ENCODE assay signal across 13 cellular contexts in genomic region chr6:20789162-20789561, GRCh38.
A peak's percentile ranks its signal among the peaks of the same experiment; 100 is the strongest.
DNase-seq lines count a peak whose midpoint lies in the region; ATAC-seq, FAIRE-seq and TF ChIP-seq lines count a peak whose summit lies in the region.
"Had no signal": no experiment of that assay in that cellular context is flagged by ENCODE, and none has a peak within 500 bp of the region (broad histone marks: within the 10 kb centered on the region; RNA-seq: fewer than 3 reads in every experiment).

No MANE protein-coding gene starts in this region.

- CTCF ChIA-PET in HepG2 (lab: Yijun Ruan, JAX; ENCODE audit: low intra/inter-chr PET ratio, low total read pairs): no interaction called here

- H3K27me3 ChIP-seq in HepG2 (ENCODE audit: control insufficient read depth in 1 of 2, insufficient read depth in 2 of 2, low read length in 2 of 2) (no peaks in the 10 kb centered on the region), right lobe of liver (no peaks in the 10 kb centered on the region), adipocyte (replicated peaks; ENCODE audit: control insufficient read depth, insufficient read depth, low read length) (no peaks in the 10 kb centered on the region)
- H3K27me3 ChIP-seq: left lung had no signal

- H3K9me3 Mint-ChIP-seq in T-helper 2 cell treated with Interferon-gamma antibody and Interleukin-4, amounts not matched to agents 5 μg/mL and 100 μg/mL, for 36 hours: no peaks in the 10 kb centered on the region
- H3K9me3 Mint-ChIP-seq: activated CD4-positive, alpha-beta memory T cell treated with anti-CD3 and anti-CD28 coated beads, Interleukin-2, amount 10 ng/mL, durations not matched to agents 7 days and 5 days had no signal

- H3K4me1 Mint-ChIP-seq in T-helper 2 cell treated with Interferon-gamma antibody and Interleukin-4, amounts not matched to agents 5 μg/mL and 100 μg/mL, for 36 hours (ENCODE audit: low read depth): no peaks in the 10 kb centered on the region
- H3K4me1 Mint-ChIP-seq: activated CD4-positive, alpha-beta memory T cell treated with anti-CD3 and anti-CD28 coated beads, Interleukin-2, amount 10 ng/mL, durations not matched to agents 7 days and 5 days had no signal

- no peaks in the 10 kb centered on the region for H4K20me1 ChIP-seq in HepG2 (ENCODE audit: insufficient read depth, low read length)

- FAIRE-seq in HepG2 (lab: Jason Lieb, UNC): no peak
- FAIRE-seq: urothelium cell line had no signal

- POLR2A ChIA-PET in HepG2 (lab: Yijun Ruan, JAX): no interaction called here

- in situ Hi-C loops in HepG2 (cut with HindIII; ENCODE audit: extremely low pct_ligation_motif_present, low pct_unique_long_range_greater_than_20kb): no loop called here

- no peak for ATAC-seq in HepG2
- no peak for ATAC-seq in right lobe of liver
- no peak for ATAC-seq in HG02763 (IDR thresholded peaks at IDR 0.05; ENCODE audit: unreplicated experiment)
- ATAC-seq: left lung had no signal

- 97% methylated on average over 3 of the region's 3 CpGs for WGBS in HepG2 (ENCODE audit: low lambda C conversion rate)
- 81% methylated on average over 3 of the region's 3 CpGs for WGBS in right lobe of liver (ENCODE audit: insufficient coverage, low coverage, low lambda C conversion rate, missing lambda C conversion rate)

- TF ChIP-seq CTCF in HepG2 (CRISPR knock-in tag; IDR thresholded peaks at IDR 0.05): peak; percentile 33
- peak in 2 of 4 donors; percentile 30 to 32 for TF ChIP-seq CTCF in right lobe of liver (IDR thresholded peaks at IDR 0.05)

- no peak overlapping the region for H2AFZ ChIP-seq in HepG2 (ENCODE audit: low read length)

- H3K4me3 Mint-ChIP-seq in T-helper 2 cell treated with Interferon-gamma antibody and Interleukin-4, amounts not matched to agents 5 μg/mL and 100 μg/mL, for 36 hours: no peak overlapping the region
- H3K4me3 Mint-ChIP-seq: activated CD4-positive, alpha-beta memory T cell treated with anti-CD3 and anti-CD28 coated beads, Interleukin-2, amount 10 ng/mL, durations not matched to agents 7 days and 5 days; activated naive CD8-positive, alpha-beta T cell had no signal

- intact Hi-C loops in HepG2 (cut with micrococcal nuclease; ENCODE audit: unreplicated experiment) (no loop called here), right lobe of liver (cut with DNase I) (no loop called here)

- peaks cover 9% of the 10 kb centered on the region for H3K36me3 Mint-ChIP-seq in T-helper 2 cell treated with Interferon-gamma antibody and Interleukin-4, amounts not matched to agents 5 μg/mL and 100 μg/mL, for 36 hours (ENCODE audit: low read depth)

- no peak overlapping the region for H3K4me3 ChIP-seq in HepG2 (replicated peaks in 1 of 3; ENCODE audit: insufficient read depth in 1 of 3, low read depth in 2 of 3, low read length in 3 of 3)
- no peak overlapping the region for H3K4me3 ChIP-seq in right lobe of liver
- no peak overlapping the region for H3K4me3 ChIP-seq in adipocyte (ENCODE audit: low read length)
- H3K4me3 ChIP-seq: left lung had no signal

- H3K27ac ChIP-seq in HepG2 (ENCODE audit: extremely low read length, insufficient read depth, low read length): no peak overlapping the region
- no peak overlapping the region for H3K27ac ChIP-seq in right lobe of liver
- H3K27ac ChIP-seq: left lung had no signal

- TF ChIP-seq RAD21 in HepG2 (CRISPR knock-in tag; IDR thresholded peaks at IDR 0.05): no peak

- no peak for DNase-seq in HepG2 (ENCODE audit: low spot score)
- DNase-seq in right lobe of liver: no peak
- peak; percentile 42 for DNase-seq in adipocyte (ENCODE audit: low read depth)
- DNase-seq in globus pallidus (ENCODE audit: low spot score): peak; percentile 9
- DNase-seq in T-helper 2 cell treated with Interferon-gamma antibody and Interleukin-4, amounts not matched to agents 5 μg/mL and 100 μg/mL, for 36 hours (ENCODE audit: low spot score): no peak
- no peak for DNase-seq in DMS153 (lab: John Stamatoyannopoulos, UW)
- DNase-seq in activated naive CD4-positive, alpha-beta T cell treated with anti-CD3 and anti-CD28 coated beads, Interleukin-2, amount 50 U/mL, for 16 hours: no peak
- DNase-seq: activated CD4-positive, alpha-beta memory T cell treated with anti-CD3 and anti-CD28 coated beads, Interleukin-2, amount 10 ng/mL, durations not matched to agents 7 days and 5 days; left lung; NCI-H226 had no signal

- H3K9ac ChIP-seq in HepG2 (ENCODE audit: insufficient read depth, low read depth, low read length) (no peak overlapping the region), adipocyte (ENCODE audit: low read length) (no peak overlapping the region)

- no peak for TF ChIP-seq EP300 in HepG2 (IDR thresholded peaks at IDR 0.05; ENCODE audit: low read depth in 2 of 2, low read length in 2 of 2)
- no peak for TF ChIP-seq EP300 in HepG2 (CRISPR knock-in tag; IDR thresholded peaks at IDR 0.05; ENCODE audit: borderline replicate concordance)

- H3K4me2 ChIP-seq in HepG2 (ENCODE audit: low read depth, low read length): no peak overlapping the region

- TF ChIP-seq POLR2A in HepG2 (IDR thresholded peaks at IDR 0.05; ENCODE audit: insufficient read depth in 1 of 2, low read depth in 2 of 2, low read length in 2 of 2) (no peak), right lobe of liver (IDR thresholded peaks at IDR 0.05) (no peak)

- H3K36me3 ChIP-seq in HepG2 (replicated peaks in 1 of 2; ENCODE audit: control insufficient read depth in 1 of 2, insufficient read depth in 2 of 2, low read length in 2 of 2): no peaks in the 10 kb centered on the region; a peak in 1 of 5 replicates
- H3K36me3 ChIP-seq in right lobe of liver: no peaks in the 10 kb centered on the region
- H3K36me3 ChIP-seq in adipocyte (ENCODE audit: control insufficient read depth, insufficient read depth, low read length, severe bottlenecking): no peaks in the 10 kb centered on the region
- H3K36me3 ChIP-seq: left lung had no signal

- no TSS peak for BruUV-seq in HepG2 (replicated peaks; lab: Mats Ljungman, UMichigan)

- H3K27me3 Mint-ChIP-seq in T-helper 2 cell treated with Interferon-gamma antibody and Interleukin-4, amounts not matched to agents 5 μg/mL and 100 μg/mL, for 36 hours (ENCODE audit: low read depth): no peaks in the 10 kb centered on the region
- H3K27me3 Mint-ChIP-seq: activated CD4-positive, alpha-beta memory T cell treated with anti-CD3 and anti-CD28 coated beads, Interleukin-2, amount 10 ng/mL, durations not matched to agents 7 days and 5 days; activated naive CD8-positive, alpha-beta T cell had no signal

- no peak overlapping the region for H3K27ac Mint-ChIP-seq in T-helper 2 cell treated with Interferon-gamma antibody and Interleukin-4, amounts not matched to agents 5 μg/mL and 100 μg/mL, for 36 hours
- H3K27ac Mint-ChIP-seq: activated CD4-positive, alpha-beta memory T cell treated with anti-CD3 and anti-CD28 coated beads, Interleukin-2, amount 10 ng/mL, durations not matched to agents 7 days and 5 days; activated naive CD8-positive, alpha-beta T cell had no signal

- H3K4me1 ChIP-seq in HepG2 (ENCODE audit: insufficient read depth, low read length): no peaks in the 10 kb centered on the region
- no peaks in the 10 kb centered on the region for H3K4me1 ChIP-seq in right lobe of liver
- H3K4me1 ChIP-seq in adipocyte (ENCODE audit: control insufficient read depth, insufficient read depth, low read length): no peaks in the 10 kb centered on the region
- H3K4me1 ChIP-seq: left lung had no signal

- H3K79me2 ChIP-seq in HepG2 (ENCODE audit: insufficient read depth, low read length): no peaks in the 10 kb centered on the region

- H3K9me3 ChIP-seq in HepG2 (ENCODE audit: low read length) (no peaks in the 10 kb centered on the region), right lobe of liver (no peaks in the 10 kb centered on the region), adipocyte (ENCODE audit: control insufficient read depth, low read length) (no peaks in the 10 kb centered on the region)
- H3K9me3 ChIP-seq: left lung had no signal

TF ChIP-seq in HepG2, 621 proteins besides CTCF, POLR2A, EP300 and RAD21:
- no peak for TF ChIP-seq CCAR2 (optimal IDR thresholded peaks at IDR 0.05; ENCODE audit: low read depth, low read length)
- TF ChIP-seq ATM (IDR thresholded peaks at IDR 0.05; ENCODE audit: borderline replicate concordance): no peak
- peak; percentile 47 for TF ChIP-seq STAG1 (CRISPR knock-in tag; IDR thresholded peaks at IDR 0.05)
- no peak for TF ChIP-seq ZNF3 (CRISPR knock-in tag; IDR thresholded peaks at IDR 0.05)
- TF ChIP-seq CEBPB (IDR thresholded peaks at IDR 0.05; ENCODE audit: borderline replicate concordance, low read depth, low read length): no peak
- TF ChIP-seq ZNF354B (CRISPR knock-in tag; IDR thresholded peaks at IDR 0.05): no peak

Comparison
In these comparisons a context has a peak if more than half of its experiments do, and no peak if none do; other contexts are left out.
1. DNase-seq: peak in adipocyte (single experiment) and globus pallidus (single experiment); none in HepG2 (single experiment), right lobe of liver (0 of 3), T-helper 2 cell treated with Interferon-gamma antibody and Interleukin-4, amounts not matched to agents 5 μg/mL and 100 μg/mL, for 36 hours (single experiment), DMS153 (single experiment) and activated naive CD4-positive, alpha-beta T cell treated with anti-CD3 and anti-CD28 coated beads, Interleukin-2, amount 50 U/mL, for 16 hours (single experiment).